8 cellular contexts compared by ENCODE assay signal in the genomic region with DNA sequence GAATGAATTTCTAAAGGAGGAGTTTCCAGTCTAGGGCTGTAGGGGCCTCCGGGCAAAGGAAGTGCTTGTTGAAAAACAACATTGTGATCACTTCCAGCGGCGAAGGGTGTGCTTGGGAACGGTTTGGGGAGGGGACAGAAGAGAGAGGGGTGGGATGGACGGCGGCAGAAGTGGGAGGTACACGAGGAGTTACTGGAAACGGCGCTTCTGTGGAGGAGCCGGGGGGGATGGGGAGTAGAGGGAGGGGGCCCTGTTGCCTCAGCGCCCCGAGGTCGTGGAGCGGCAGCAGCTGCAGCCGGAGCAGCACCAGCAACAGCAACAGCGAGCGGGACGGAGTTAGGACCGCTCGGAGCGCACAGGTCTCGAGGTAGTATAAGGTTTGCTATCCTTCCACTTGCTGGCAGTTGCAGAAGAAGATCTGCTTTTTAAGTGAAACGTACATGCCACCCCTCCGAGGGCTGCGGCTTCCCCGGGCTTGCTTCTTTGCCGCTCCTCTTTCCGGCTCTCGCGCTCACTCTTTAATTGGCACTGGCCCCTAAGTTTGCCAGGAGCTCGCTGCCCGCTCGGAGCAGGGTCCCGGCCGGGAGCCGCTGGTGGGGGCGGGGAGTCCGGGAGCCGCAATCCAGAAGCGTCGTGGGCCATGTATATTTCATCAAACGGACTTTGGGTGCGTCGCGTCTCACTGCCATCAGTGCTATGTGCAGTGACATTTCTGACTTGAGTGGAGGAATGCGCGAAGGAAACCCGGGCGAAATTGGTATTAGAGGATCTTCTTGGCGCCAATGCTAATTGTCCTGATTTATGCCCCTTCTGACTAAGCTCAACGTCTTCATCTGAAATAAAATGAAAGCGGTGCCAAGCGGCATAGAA. TPM values are rescaled to one million over a fixed set of nuclear protein-coding genes. Genes with fewer than 3 reads are reported as not detected.
DNase-seq lines count a peak whose midpoint lies in the region; ATAC-seq lines count a peak whose summit lies in the region.

No MANE protein-coding gene starts in this region.

- CTCF ChIA-PET in activated CD8-positive, alpha-beta T cell treated with anti-CD3 and anti-CD28 coated beads, Interleukin-2, amount 10 ng/mL, durations not matched to agents 7 days and 5 days (lab: Charles Lee): interaction anchor here (1.5 kb wide), 1 partner anchor 9 kb away, joined by 3 read pairs; no protein-coding TSS in a partner anchor

- H3K27me3 Mint-ChIP-seq in activated CD8-positive, alpha-beta T cell treated with anti-CD3 and anti-CD28 coated beads, Interleukin-2, amount 10 ng/mL, durations not matched to agents 7 days and 5 days (ENCODE audit: low read depth): peaks cover 30% of the 10 kb centered on the region
- peaks cover 43 to 62% of the 10 kb centered on the region in 2 donors for H3K27me3 Mint-ChIP-seq in natural killer cell treated with Interleukin-12 subunit alpha and Interleukin-12 subunit beta and Interleukin-15 and Interleukin-18, amount 100 ng/mL, for 72 hours

- no peaks in the 10 kb centered on the region for H3K9me3 Mint-ChIP-seq in activated CD8-positive, alpha-beta T cell treated with anti-CD3 and anti-CD28 coated beads, Interleukin-2, amount 10 ng/mL, durations not matched to agents 7 days and 5 days (ENCODE audit: insufficient read depth)
- no peaks in the 10 kb centered on the region for H3K9me3 Mint-ChIP-seq in natural killer cell treated with Interleukin-12 subunit alpha and Interleukin-12 subunit beta and Interleukin-15 and Interleukin-18, amount 100 ng/mL, for 72 hours

- peak overlapping the region; percentile 72 for H3K4me3 Mint-ChIP-seq in activated CD8-positive, alpha-beta T cell treated with anti-CD3 and anti-CD28 coated beads, Interleukin-2, amount 10 ng/mL, durations not matched to agents 7 days and 5 days
- H3K4me3 Mint-ChIP-seq in natural killer cell treated with Interleukin-12 subunit alpha and Interleukin-12 subunit beta and Interleukin-15 and Interleukin-18, amount 100 ng/mL, for 72 hours: peak overlapping the region; percentile 65

- peak; percentile 44 for ATAC-seq in HG03342 (IDR thresholded peaks at IDR 0.05; ENCODE audit: unreplicated experiment)
- peak; percentile 76 for ATAC-seq in activated CD8-positive, alpha-beta T cell treated with anti-CD3 and anti-CD28 coated beads, Interleukin-2, amount 10 ng/mL, durations not matched to agents 7 days and 5 days
- ATAC-seq in natural killer cell treated with Interleukin-12 subunit alpha and Interleukin-12 subunit beta and Interleukin-15 and Interleukin-18, amount 100 ng/mL, for 72 hours: peak in 1 of 2 donors; percentile 28

- no peaks in the 10 kb centered on the region for H3K36me3 Mint-ChIP-seq in activated CD8-positive, alpha-beta T cell treated with anti-CD3 and anti-CD28 coated beads, Interleukin-2, amount 10 ng/mL, durations not matched to agents 7 days and 5 days (ENCODE audit: low read depth)
- peaks cover 7% of the 10 kb centered on the region for H3K36me3 Mint-ChIP-seq in natural killer cell treated with Interleukin-12 subunit alpha and Interleukin-12 subunit beta and Interleukin-15 and Interleukin-18, amount 100 ng/mL, for 72 hours

- DNase-seq in NOMO-1 treated with DMSO at 0.1 percent for 48 hours (lab: John Stamatoyannopoulos, UW; ENCODE audit: unreplicated experiment): peak; percentile 15
- no peak for DNase-seq in NOMO-1 treated with dmso at 0.1 percent for 144 hours (lab: John Stamatoyannopoulos, UW; ENCODE audit: unreplicated experiment)
- DNase-seq in activated CD8-positive, alpha-beta T cell treated with anti-CD3 and anti-CD28 coated beads, Interleukin-2, amount 10 ng/mL, durations not matched to agents 7 days and 5 days: peak; percentile 46
- DNase-seq in fibroblast of peridontal ligament (ENCODE audit: extremely low read depth): peak; percentile 77
- no peak for DNase-seq in natural killer cell treated with Interleukin-12 subunit alpha and Interleukin-12 subunit beta and Interleukin-15 and Interleukin-18, amount 100 ng/mL, for 72 hours (ENCODE audit: low spot score)
- no peak for DNase-seq in LoVo (ENCODE audit: low spot score)
- DNase-seq in NCI-H1105 (lab: John Stamatoyannopoulos, UW): no peak

- peaks cover 21% of the 10 kb centered on the region for H3K4me1 Mint-ChIP-seq in activated CD8-positive, alpha-beta T cell treated with anti-CD3 and anti-CD28 coated beads, Interleukin-2, amount 10 ng/mL, durations not matched to agents 7 days and 5 days (ENCODE audit: low read depth)
- peaks cover 12 to 17% of the 10 kb centered on the region in 2 donors for H3K4me1 Mint-ChIP-seq in natural killer cell treated with Interleukin-12 subunit alpha and Interleukin-12 subunit beta and Interleukin-15 and Interleukin-18, amount 100 ng/mL, for 72 hours (ENCODE audit: low read depth in 2 of 2)

- H3K27ac Mint-ChIP-seq in activated CD8-positive, alpha-beta T cell treated with anti-CD3 and anti-CD28 coated beads, Interleukin-2, amount 10 ng/mL, durations not matched to agents 7 days and 5 days: no peak overlapping the region
- H3K27ac Mint-ChIP-seq in natural killer cell treated with Interleukin-12 subunit alpha and Interleukin-12 subunit beta and Interleukin-15 and Interleukin-18, amount 100 ng/mL, for 72 hours: no peak overlapping the region

- POLR2A ChIA-PET in activated CD8-positive, alpha-beta T cell treated with anti-CD3 and anti-CD28 coated beads, Interleukin-2, amount 10 ng/mL, durations not matched to agents 7 days and 5 days (lab: Charles Lee): no interaction called here

RNA-seq across cellular contexts. Expression of a gene that starts 0.8 kb away (rescaled TPM):
- not detected for total RNA-seq in activated CD8-positive, alpha-beta T cell treated with anti-CD3 and anti-CD28 coated beads, Interleukin-2, amount 10 ng/mL, durations not matched to agents 7 days and 5 days
- not detected for total RNA-seq in natural killer cell treated with Interleukin-12 subunit alpha and Interleukin-12 subunit beta and Interleukin-15 and Interleukin-18, amount 100 ng/mL, for 72 hours

Comparison
In these comparisons a context has a peak if more than half of its experiments do, and no peak if none do; other contexts are left out.
1. DNase-seq: peak in NOMO-1 treated with DMSO at 0.1 percent for 48 hours (single experiment), activated CD8-positive, alpha-beta T cell treated with anti-CD3 and anti-CD28 coated beads, Interleukin-2, amount 10 ng/mL, durations not matched to agents 7 days and 5 days (single experiment) and fibroblast of peridontal ligament (single experiment); none in NOMO-1 treated with dmso at 0.1 percent for 144 hours (single experiment), natural killer cell treated with Interleukin-12 subunit alpha and Interleukin-12 subunit beta and Interleukin-15 and Interleukin-18, amount 100 ng/mL, for 72 hours (single experiment), LoVo (single experiment) and NCI-H1105 (single experiment).